8 cellular contexts compared by ENCODE assay signal in the genomic region with DNA sequence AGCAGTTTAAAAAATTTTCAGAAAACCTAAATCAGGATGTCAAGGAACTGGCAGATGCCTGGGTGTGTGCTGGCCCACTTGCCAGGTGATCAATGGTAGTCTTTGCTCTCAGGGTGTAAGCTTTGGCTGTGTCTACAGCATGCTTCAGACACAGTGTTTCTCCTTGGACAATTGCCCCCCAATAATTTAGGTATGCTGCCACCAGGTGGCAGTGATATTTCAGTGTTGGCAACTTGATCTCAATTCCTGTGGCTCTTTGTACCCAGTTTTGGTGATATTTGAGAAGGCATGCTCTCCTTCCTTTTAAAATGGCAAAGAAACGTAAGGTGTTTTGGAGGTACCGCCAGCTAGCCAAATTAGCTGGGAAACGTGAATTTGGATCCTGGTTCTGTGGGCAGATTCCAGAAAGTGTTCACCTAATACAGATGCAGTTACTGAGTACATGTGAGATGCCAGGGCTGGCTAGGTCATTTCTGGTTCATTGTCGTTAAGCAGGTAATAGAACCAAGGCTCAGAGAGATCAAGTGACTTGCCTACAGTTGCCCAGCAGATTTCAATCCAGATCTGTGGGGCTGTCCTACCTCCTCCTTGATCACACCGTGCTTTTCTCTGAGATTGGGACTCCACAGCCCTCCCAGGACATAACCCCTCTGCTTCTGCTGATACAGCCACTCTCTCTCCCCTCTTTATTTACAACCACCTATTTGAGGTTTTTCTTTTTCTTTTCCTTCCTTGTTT.
DNase-seq lines count a peak whose midpoint lies in the region; ATAC-seq and TF ChIP-seq lines count a peak whose summit lies in the region.

No MANE protein-coding gene starts in this region.

- H3K9me3 ChIP-seq in naive thymus-derived CD4-positive, alpha-beta T cell (ENCODE audit: control insufficient read depth in 2 of 3, low read length in 3 of 3) = no peaks in the 10 kb centered on the region
- no peaks in the 10 kb centered on the region for H3K9me3 ChIP-seq in tibial nerve

- CTCF ChIA-PET in naive thymus-derived CD4-positive, alpha-beta T cell (lab: Charles Lee) = interaction anchor here (0.7 to 2.9 kb wide), 6 partner anchors 40 to 221 kb away, joined by 3 to 21 read pairs (median 6); no protein-coding TSS in a partner anchor

- no peak overlapping the region for H3K27ac ChIP-seq in dorsolateral prefrontal cortex
- H3K27ac ChIP-seq in naive thymus-derived CD4-positive, alpha-beta T cell (ENCODE audit: low read depth, low read length) = no peak overlapping the region
- no peak overlapping the region for H3K27ac ChIP-seq in tibial nerve

- H3K27me3 ChIP-seq in dorsolateral prefrontal cortex = no peaks in the 10 kb centered on the region
- no peaks in the 10 kb centered on the region for H3K27me3 ChIP-seq in naive thymus-derived CD4-positive, alpha-beta T cell (ENCODE audit: control insufficient read depth in 2 of 2, insufficient read depth in 2 of 2, low read length in 2 of 2)
- H3K27me3 ChIP-seq in tibial nerve = no peaks in the 10 kb centered on the region

- peaks cover 0 to 2% (median 0%) of the 10 kb centered on the region in 11 donors for H3K9me3 Mint-ChIP-seq in naive thymus-derived CD4-positive, alpha-beta T cell

- peak; percentile 44 to 87 (median 74) for TF ChIP-seq CTCF in dorsolateral prefrontal cortex (IDR thresholded peaks at IDR 0.05 in 54 of 56, conservative IDR thresholded peaks at IDR 0.05 in 2 of 56; ENCODE audit: low read depth in 1 of 56, partially characterized antibody in 56 of 56)
- TF ChIP-seq CTCF in tibial nerve (IDR thresholded peaks at IDR 0.05) = peak; percentile 29 to 67 (median 45)

- H3K27me3 Mint-ChIP-seq in naive thymus-derived CD4-positive, alpha-beta T cell = no peaks in the 10 kb centered on the region

- peaks cover 0 to 16% (median 2%) of the 10 kb centered on the region in 5 donors for H3K36me3 Mint-ChIP-seq in naive thymus-derived CD4-positive, alpha-beta T cell

- POLR2A ChIA-PET in naive thymus-derived CD4-positive, alpha-beta T cell (lab: Charles Lee) = interaction anchor here (0.7 to 1.0 kb wide), 3 partner anchors 91 to 159 kb away, joined by 3 read pairs; no protein-coding TSS in a partner anchor

- H3K36me3 ChIP-seq in naive thymus-derived CD4-positive, alpha-beta T cell (ENCODE audit: control insufficient read depth in 2 of 3, insufficient read depth in 3 of 3, low read length in 3 of 3) = peaks cover 0 to 31% (median 0%) of the 10 kb centered on the region in 3 experiments
- H3K36me3 ChIP-seq in tibial nerve = peaks cover 0 to 18% (median 0%) of the 10 kb centered on the region in 3 donors

- H3K4me3 Mint-ChIP-seq in naive thymus-derived CD4-positive, alpha-beta T cell = no peak overlapping the region

- ATAC-seq in naive thymus-derived CD4-positive, alpha-beta T cell = peak; percentile 65
- ATAC-seq in GM21447 (IDR thresholded peaks at IDR 0.05; ENCODE audit: unreplicated experiment) = no peak

- H3K4me1 ChIP-seq in naive thymus-derived CD4-positive, alpha-beta T cell (ENCODE audit: control insufficient read depth in 2 of 2, insufficient read depth in 2 of 2, low read length in 2 of 2) = no peaks in the 10 kb centered on the region
- peaks cover 0 to 19% (median 0%) of the 10 kb centered on the region in 4 donors for H3K4me1 ChIP-seq in tibial nerve

- TF ChIP-seq POLR2A in tibial nerve (IDR thresholded peaks at IDR 0.05) = no peak

- intact Hi-C loops in dorsolateral prefrontal cortex (cut with DNase I) = loop anchor here (1.0 to 10.0 kb wide), 5 partner anchors 74 to 220 kb away; no protein-coding TSS in a partner anchor
- intact Hi-C loops in naive thymus-derived CD4-positive, alpha-beta T cell (cut with micrococcal nuclease) = loop anchor here (1.0 kb wide), 6 partner anchors 10 to 257 kb away; no protein-coding TSS in a partner anchor

- TF ChIP-seq EP300 in tibial nerve (IDR thresholded peaks at IDR 0.05) = no peak

- WGBS in tibial nerve, 2 donors = 83 to 87% methylated on average over 5 of the region's 5 CpGs

- peak overlapping the region in 4 of 9 donors; percentile 1 to 54 (median 18) for H3K27ac Mint-ChIP-seq in naive thymus-derived CD4-positive, alpha-beta T cell

- DNase-seq in activated CD8-positive, alpha-beta memory T cell treated with anti-CD3 and anti-CD28 coated beads for 24 hours = peak; percentile 80
- DNase-seq in activated CD8-positive, alpha-beta memory T cell treated with anti-CD3 and anti-CD28 coated beads, Interleukin-2, amount 50 U/mL, for 48 hours = no peak
- DNase-seq in NCI-H1436 treated with DMSO at 0.1 percent for 48 hours (lab: John Stamatoyannopoulos, UW) (peak; percentile 25), dorsolateral prefrontal cortex (peak in 2 of 10 donors; percentile 60 to 66), tibial nerve (ENCODE audit: low spot score in 2 of 2) (peak in 1 of 2 donors; percentile 72)
- DNase-seq in activated CD4-positive, alpha-beta T cell treated with anti-CD3 and anti-CD28 coated beads for 24 hours (ENCODE audit: low read depth in 2 of 2) = peak; percentile 35 to 38
- DNase-seq in naive thymus-derived CD4-positive, alpha-beta T cell = peak in 7 of 9 donors; percentile 10 to 58 (median 39)

- peaks cover 0 to 25% (median 0%) of the 10 kb centered on the region in 7 donors for H3K4me1 Mint-ChIP-seq in naive thymus-derived CD4-positive, alpha-beta T cell

- H3K4me3 ChIP-seq in dorsolateral prefrontal cortex (no peak overlapping the region), tibial nerve (no peak overlapping the region)
- no peak overlapping the region for H3K4me3 ChIP-seq in naive thymus-derived CD4-positive, alpha-beta T cell (ENCODE audit: low read length)
